11 cellular contexts compared by ENCODE assay signal in the genomic region with DNA sequence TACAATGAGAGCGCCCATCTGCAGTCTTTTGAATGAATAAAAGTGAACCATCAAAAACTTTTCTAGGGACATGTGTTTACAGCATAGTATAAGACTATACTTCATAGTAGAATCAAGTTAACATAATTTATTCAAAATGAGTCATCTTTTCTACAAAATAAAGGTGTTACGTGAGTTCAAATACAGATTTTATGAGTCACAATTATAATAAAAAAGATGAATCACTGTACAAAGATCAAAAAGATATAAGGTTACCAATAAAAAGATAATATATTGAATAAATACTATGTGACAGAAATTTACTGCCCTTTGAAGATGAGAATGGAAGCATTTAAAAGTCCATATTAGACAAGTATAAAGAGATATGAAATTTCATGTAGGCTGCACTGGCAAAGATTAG. TPM values are rescaled to one million over a fixed set of nuclear protein-coding genes. Genes with fewer than 3 reads are reported as not detected.
DNase-seq lines count a peak whose midpoint lies in the region; ATAC-seq, FAIRE-seq and TF ChIP-seq lines count a peak whose summit lies in the region.
"Had no signal": no experiment of that assay in that cellular context is flagged by ENCODE, and none has a peak within 500 bp of the region (broad histone marks: within the 10 kb centered on the region; RNA-seq: fewer than 3 reads in every experiment).

No MANE protein-coding gene starts in this region.

- H3K9ac ChIP-seq in SK-N-SH (no peak overlapping the region), Loucy (ENCODE audit: low read depth, low read length, poor library complexity, severe bottlenecking) (no peak overlapping the region), skeletal muscle satellite cell (ENCODE audit: low read depth, low read length) (no peak overlapping the region)

- DNase-seq in SK-N-SH (no peak), DMS 273 (lab: John Stamatoyannopoulos, UW; ENCODE audit: unreplicated experiment) (no peak), Peyer's patch (no peak), GM13976 (ENCODE audit: low spot score) (no peak)
- DNase-seq: esophagus squamous epithelium, SHP77, trophoblast cell had no signal

- CTCF ChIA-PET in SK-N-SH (lab: Yijun Ruan, JAX), result no interaction called here

- H3K79me2 ChIP-seq in SK-N-SH (ENCODE audit: insufficient read depth), result peaks cover 61% of the 10 kb centered on the region
- H3K79me2 ChIP-seq in Loucy (ENCODE audit: insufficient read depth, low read length), result peaks cover 33% of the 10 kb centered on the region

- H3K36me3 ChIP-seq in SK-N-SH (replicated peaks in 1 of 2; ENCODE audit: control insufficient read depth in 1 of 2, insufficient read depth in 2 of 2, low read length in 1 of 2) (peaks cover 15 to 23% of the 10 kb centered on the region in 2 experiments), Loucy (ENCODE audit: insufficient read depth, low read length) (no peaks in the 10 kb centered on the region), skeletal muscle satellite cell (ENCODE audit: insufficient read depth, low read length) (no peaks in the 10 kb centered on the region), Peyer's patch (peaks cover 0 to 7% (median 0%) of the 10 kb centered on the region in 3 donors)

- H3F3A ChIP-seq in SK-N-SH (replicated peaks; ENCODE audit: insufficient read depth), result peaks cover 3% of the 10 kb centered on the region
- H3F3A ChIP-seq in Loucy (ENCODE audit: low read depth), result no peaks in the 10 kb centered on the region

- H3K4me2 ChIP-seq in SK-N-SH (no peak overlapping the region), Loucy (ENCODE audit: low read depth, low read length, poor library complexity, severe bottlenecking) (peak overlapping the region; percentile 50), skeletal muscle satellite cell (ENCODE audit: low read length) (peak overlapping the region; percentile 80)

- H3K9me3 ChIP-seq in SK-N-SH (no peaks in the 10 kb centered on the region), Loucy (ENCODE audit: insufficient read depth, low read depth, low read length) (no peaks in the 10 kb centered on the region), skeletal muscle satellite cell (replicated peaks; ENCODE audit: low read length) (no peaks in the 10 kb centered on the region), Peyer's patch (no peaks in the 10 kb centered on the region)
- H3K9me3 ChIP-seq: esophagus squamous epithelium had no signal

- H2AFZ ChIP-seq in SK-N-SH (ENCODE audit: low read depth) (no peak overlapping the region), Loucy (ENCODE audit: low read length) (no peak overlapping the region)

- H3K27me3 ChIP-seq in SK-N-SH (ENCODE audit: insufficient read depth), result no peaks in the 10 kb centered on the region
- no peaks in the 10 kb centered on the region for H3K27me3 ChIP-seq in Loucy (ENCODE audit: insufficient read depth, low read length, poor library complexity, severe bottlenecking)
- H3K27me3 ChIP-seq in skeletal muscle satellite cell (ENCODE audit: control insufficient read depth, insufficient read depth, low read length), result peaks cover 7% of the 10 kb centered on the region
- no peaks in the 10 kb centered on the region for H3K27me3 ChIP-seq in Peyer's patch

- H3K4me1 ChIP-seq in SK-N-SH (ENCODE audit: control insufficient read depth in 1 of 2, insufficient read depth in 2 of 2, low read depth in 1 of 2, low read length in 1 of 2) (peaks cover 10% of the 10 kb centered on the region in 2 experiments; a peak in 3 of 4 replicates), Loucy (ENCODE audit: insufficient read depth, low read length, poor library complexity, severe bottlenecking) (peaks cover 3% of the 10 kb centered on the region), skeletal muscle satellite cell (ENCODE audit: control insufficient read depth, insufficient read depth, low read length) (peaks cover 17% of the 10 kb centered on the region), Peyer's patch (peaks cover 0 to 7% (median 0%) of the 10 kb centered on the region in 4 donors)

- H3K27ac ChIP-seq in SK-N-SH (ENCODE audit: low read depth in 2 of 2, low read length in 1 of 2) (no peak overlapping the region), Peyer's patch (no peak overlapping the region)
- H3K27ac ChIP-seq: esophagus squamous epithelium had no signal

- TF ChIP-seq CTCF in SK-N-SH (IDR thresholded peaks at IDR 0.05) (no peak), Loucy (conservative IDR thresholded peaks at IDR 0.05; ENCODE audit: low read length) (no peak), Peyer's patch (IDR thresholded peaks at IDR 0.05) (no peak), GM13976 (IDR thresholded peaks at IDR 0.05; ENCODE audit: borderline replicate concordance, control extremely low read depth, extremely low read depth, insufficient read depth, missing control alignments) (no peak)

- H4K20me1 ChIP-seq in SK-N-SH (ENCODE audit: insufficient read depth) (peaks cover 34% of the 10 kb centered on the region), Loucy (ENCODE audit: insufficient read depth, low read length, poor library complexity, severe bottlenecking) (peaks cover 19% of the 10 kb centered on the region)

- H3K4me3 ChIP-seq in SK-N-SH (ENCODE audit: low read depth in 2 of 2, low read length in 1 of 2), result no peak overlapping the region
- peak overlapping the region; percentile 20 for H3K4me3 ChIP-seq in Loucy (ENCODE audit: low read length, poor library complexity, severe bottlenecking)
- no peak overlapping the region for H3K4me3 ChIP-seq in skeletal muscle satellite cell (ENCODE audit: low read length)
- H3K4me3 ChIP-seq in Peyer's patch, result no peak overlapping the region
- H3K4me3 ChIP-seq: esophagus squamous epithelium had no signal

- no peak for TF ChIP-seq EP300 in SK-N-SH (IDR thresholded peaks at IDR 0.05; ENCODE audit: borderline replicate concordance in 1 of 2, low read depth in 1 of 2, low read length in 1 of 2)

- no peak for ATAC-seq in SK-N-SH treated with all-trans-retinoic acid at 6 μM for 48 hours

- FAIRE-seq in colon (lab: Jason Lieb, UNC), result peak; percentile 47

- in situ Hi-C loops in GM13976 (cut with MboI; ENCODE audit: low sequenced_read_pairs, unreplicated experiment), result no loop called here

- POLR2A ChIA-PET in SK-N-SH (lab: Yijun Ruan, JAX), result no interaction called here

- TF ChIP-seq RAD21 in SK-N-SH (IDR thresholded peaks at IDR 0.05; ENCODE audit: low read length), result no peak

- WGBS in SK-N-SH (ENCODE audit: low lambda C conversion rate), result 61% methylated on average over 2 of the region's 2 CpGs

- H3K9me2 ChIP-seq in SK-N-SH (no peaks in the 10 kb centered on the region), Loucy (replicated peaks; ENCODE audit: low read depth, low read length) (no peaks in the 10 kb centered on the region)

- TF ChIP-seq POLR2A in Peyer's patch (IDR thresholded peaks at IDR 0.05), result no peak

TF ChIP-seq in SK-N-SH, 30 proteins besides CTCF, POLR2A, EP300 and RAD21:
- TF ChIP-seq EZH2phosphoT487 (IDR thresholded peaks at IDR 0.05; ENCODE audit: borderline replicate concordance, low read depth), result no peak
- TF ChIP-seq FOSL2 (IDR thresholded peaks at IDR 0.05; ENCODE audit: borderline replicate concordance, low read depth), result peak; percentile 24; the same call in 1 of the 2 replicates
- no peak for TF ChIP-seq NRF1 (IDR thresholded peaks at IDR 0.05; ENCODE audit: low read depth, low read length)
- TF ChIP-seq GABPA (IDR thresholded peaks at IDR 0.05; ENCODE audit: low read depth), result no peak
- TF ChIP-seq NFIC (IDR thresholded peaks at IDR 0.05; ENCODE audit: borderline replicate concordance), result no peak
TF ChIP-seq in SK-N-SH: peak in this region for 1.

TF ChIP-seq in SK-N-SH treated with all-trans-retinoic acid at 6 μM for 48 hours, 23 proteins besides CTCF, POLR2A, EP300 and RAD21 (continues in another document):
- TF ChIP-seq TCF4 (CRISPR knock-in tag; IDR thresholded peaks at IDR 0.05; ENCODE audit: borderline replicate concordance) (no peak), CSDC2 (CRISPR knock-in tag; IDR thresholded peaks at IDR 0.05) (no peak), ISL1 (CRISPR knock-in tag; IDR thresholded peaks at IDR 0.05) (no peak), ZC3H10 (CRISPR knock-in tag; IDR thresholded peaks at IDR 0.05) (no peak), ZFP30 (CRISPR knock-in tag; IDR thresholded peaks at IDR 0.05) (no peak), POU6F1 (CRISPR knock-in tag; IDR thresholded peaks at IDR 0.05; ENCODE audit: borderline replicate concordance, low read depth) (no peak), ZNF565 (CRISPR knock-in tag; conservative IDR thresholded peaks at IDR 0.05; ENCODE audit: low read depth) (no peak), BACH2 (CRISPR knock-in tag; IDR thresholded peaks at IDR 0.05; ENCODE audit: borderline replicate concordance) (no peak)
- TF ChIP-seq, protein P1, sequence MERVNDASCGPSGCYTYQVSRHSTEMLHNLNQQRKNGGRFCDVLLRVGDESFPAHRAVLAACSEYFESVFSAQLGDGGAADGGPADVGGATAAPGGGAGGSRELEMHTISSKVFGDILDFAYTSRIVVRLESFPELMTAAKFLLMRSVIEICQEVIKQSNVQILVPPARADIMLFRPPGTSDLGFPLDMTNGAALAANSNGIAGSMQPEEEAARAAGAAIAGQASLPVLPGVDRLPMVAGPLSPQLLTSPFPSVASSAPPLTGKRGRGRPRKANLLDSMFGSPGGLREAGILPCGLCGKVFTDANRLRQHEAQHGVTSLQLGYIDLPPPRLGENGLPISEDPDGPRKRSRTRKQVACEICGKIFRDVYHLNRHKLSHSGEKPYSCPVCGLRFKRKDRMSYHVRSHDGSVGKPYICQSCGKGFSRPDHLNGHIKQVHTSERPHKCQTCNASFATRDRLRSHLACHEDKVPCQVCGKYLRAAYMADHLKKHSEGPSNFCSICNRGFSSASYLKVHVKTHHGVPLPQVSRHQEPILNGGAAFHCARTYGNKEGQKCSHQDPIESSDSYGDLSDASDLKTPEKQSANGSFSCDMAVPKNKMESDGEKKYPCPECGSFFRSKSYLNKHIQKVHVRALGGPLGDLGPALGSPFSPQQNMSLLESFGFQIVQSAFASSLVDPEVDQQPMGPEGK (CRISPR knock-in tag; IDR thresholded peaks at IDR 0.05; ENCODE audit: borderline replicate concordance), result no peak

RNA-seq across cellular contexts. Expression of gene MBIP, which starts 2.8 kb away (rescaled TPM):
- polyA plus RNA-seq in SK-N-SH (2012; rRNA removed), result 11.5 and 12.1 TPM in 2 replicates
- polyA plus RNA-seq in SK-N-SH (2012; cell fraction: cytosol; rRNA removed), result 10.9 and 15.6 TPM in 2 replicates
- polyA plus RNA-seq in SK-N-SH (2012; cell fraction: nucleus; rRNA removed), result 12.2 and 27.5 TPM in 2 replicates
- total RNA-seq in skeletal muscle satellite cell (2012; rRNA removed), result 8.5 and 9.4 TPM in 2 replicates
- total RNA-seq in Peyer's patch, result 10 to 100 TPM; 11.9 to 34.7 (median 17.7) TPM
